Comparison of ENCODE assay signal across 1 cellular context in the genomic region with DNA sequence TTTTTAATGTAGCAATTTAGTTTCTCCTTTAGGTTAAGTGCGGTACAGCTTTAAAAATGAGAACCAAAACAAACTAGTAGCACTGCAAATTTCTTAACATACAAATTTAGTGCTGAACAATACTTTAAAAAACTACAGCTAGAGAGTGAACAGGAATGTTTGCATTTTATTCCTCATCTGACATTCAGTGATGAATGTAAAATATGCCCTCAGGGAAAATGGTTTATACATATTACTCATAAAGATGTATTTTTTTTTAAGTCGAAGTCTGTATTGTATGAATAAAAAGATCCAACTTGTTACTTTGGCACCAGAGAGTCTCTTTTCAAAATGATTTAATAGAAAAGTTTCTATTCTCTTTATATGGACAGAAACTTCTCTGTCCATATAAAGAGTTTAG.
TF ChIP-seq lines count a peak whose summit lies in the region.

No MANE protein-coding gene starts in this region.

TF ChIP-seq in IMR-90, 13 proteins besides CTCF, POLR2A, EP300 and RAD21 (continued from another document):
- TF ChIP-seq, protein P1, sequence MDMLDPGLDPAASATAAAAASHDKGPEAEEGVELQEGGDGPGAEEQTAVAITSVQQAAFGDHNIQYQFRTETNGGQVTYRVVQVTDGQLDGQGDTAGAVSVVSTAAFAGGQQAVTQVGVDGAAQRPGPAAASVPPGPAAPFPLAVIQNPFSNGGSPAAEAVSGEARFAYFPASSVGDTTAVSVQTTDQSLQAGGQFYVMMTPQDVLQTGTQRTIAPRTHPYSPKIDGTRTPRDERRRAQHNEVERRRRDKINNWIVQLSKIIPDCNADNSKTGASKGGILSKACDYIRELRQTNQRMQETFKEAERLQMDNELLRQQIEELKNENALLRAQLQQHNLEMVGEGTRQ (IDR thresholded peaks at IDR 0.05; ENCODE audit: low read depth, low read length), result no peak
- TF ChIP-seq MAFK (IDR thresholded peaks at IDR 0.05; ENCODE audit: low read depth, low read length) (no peak), FOS (IDR thresholded peaks at IDR 0.05; ENCODE audit: low read depth, low read length) (no peak), SMC3 (IDR thresholded peaks at IDR 0.05; ENCODE audit: low read depth, low read length) (no peak), CHD1 (IDR thresholded peaks at IDR 0.05; ENCODE audit: low read depth, low read length) (no peak), NFE2L2 (IDR thresholded peaks at IDR 0.05; ENCODE audit: low read depth, low read length) (no peak), BHLHE40 (IDR thresholded peaks at IDR 0.05; ENCODE audit: low read depth, low read length) (no peak), MXI1 (IDR thresholded peaks at IDR 0.05; ENCODE audit: borderline replicate concordance, low read depth, low read length) (no peak)
